1 cellular context compared by ENCODE assay signal in the genomic region with DNA sequence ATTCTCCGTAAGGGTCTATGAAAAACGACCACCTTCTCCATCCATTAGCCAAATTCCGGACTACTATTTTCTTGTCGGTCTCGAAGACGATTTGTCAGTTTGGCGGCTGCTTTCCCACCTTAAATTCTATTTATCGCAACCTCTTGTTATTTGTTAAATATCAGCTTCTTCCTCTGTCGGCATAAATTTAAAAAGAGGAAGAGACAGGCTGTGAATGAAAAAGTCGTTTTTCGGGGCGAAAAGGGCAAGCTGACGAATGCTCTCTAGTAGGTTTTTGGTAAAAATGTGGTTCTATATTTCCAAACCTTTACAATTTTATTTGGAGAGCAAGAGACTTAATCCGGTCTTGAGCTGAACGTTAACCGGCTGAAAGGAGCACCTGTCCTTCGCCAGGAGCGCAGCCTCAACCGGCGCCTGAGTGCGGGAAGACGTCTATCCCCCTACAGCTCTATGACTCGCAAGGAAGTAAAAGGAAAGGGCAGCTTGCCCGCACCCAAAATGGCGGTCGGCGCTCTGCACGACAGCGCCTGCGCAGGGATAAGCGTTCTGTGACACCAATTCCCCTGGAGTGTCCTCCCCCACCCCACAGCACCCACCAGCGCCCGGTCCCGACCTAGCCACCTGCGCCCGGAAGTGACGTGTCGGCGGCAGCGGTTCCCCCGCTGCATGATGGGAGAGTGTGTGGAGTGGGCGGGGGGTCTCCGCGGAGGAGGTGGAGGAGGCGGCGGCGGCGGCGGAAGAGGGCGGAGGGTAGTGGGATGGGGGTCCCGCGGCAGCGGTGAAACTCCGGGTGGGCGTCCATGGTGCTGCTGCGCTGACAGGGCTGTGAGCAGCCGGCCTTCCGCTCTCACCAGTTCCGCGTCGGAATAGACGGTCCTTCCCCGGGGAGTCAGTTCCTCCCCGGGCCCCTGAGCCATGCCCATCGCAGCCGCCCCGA.
TF ChIP-seq lines count a peak whose summit lies in the region.

A gene with protein sequence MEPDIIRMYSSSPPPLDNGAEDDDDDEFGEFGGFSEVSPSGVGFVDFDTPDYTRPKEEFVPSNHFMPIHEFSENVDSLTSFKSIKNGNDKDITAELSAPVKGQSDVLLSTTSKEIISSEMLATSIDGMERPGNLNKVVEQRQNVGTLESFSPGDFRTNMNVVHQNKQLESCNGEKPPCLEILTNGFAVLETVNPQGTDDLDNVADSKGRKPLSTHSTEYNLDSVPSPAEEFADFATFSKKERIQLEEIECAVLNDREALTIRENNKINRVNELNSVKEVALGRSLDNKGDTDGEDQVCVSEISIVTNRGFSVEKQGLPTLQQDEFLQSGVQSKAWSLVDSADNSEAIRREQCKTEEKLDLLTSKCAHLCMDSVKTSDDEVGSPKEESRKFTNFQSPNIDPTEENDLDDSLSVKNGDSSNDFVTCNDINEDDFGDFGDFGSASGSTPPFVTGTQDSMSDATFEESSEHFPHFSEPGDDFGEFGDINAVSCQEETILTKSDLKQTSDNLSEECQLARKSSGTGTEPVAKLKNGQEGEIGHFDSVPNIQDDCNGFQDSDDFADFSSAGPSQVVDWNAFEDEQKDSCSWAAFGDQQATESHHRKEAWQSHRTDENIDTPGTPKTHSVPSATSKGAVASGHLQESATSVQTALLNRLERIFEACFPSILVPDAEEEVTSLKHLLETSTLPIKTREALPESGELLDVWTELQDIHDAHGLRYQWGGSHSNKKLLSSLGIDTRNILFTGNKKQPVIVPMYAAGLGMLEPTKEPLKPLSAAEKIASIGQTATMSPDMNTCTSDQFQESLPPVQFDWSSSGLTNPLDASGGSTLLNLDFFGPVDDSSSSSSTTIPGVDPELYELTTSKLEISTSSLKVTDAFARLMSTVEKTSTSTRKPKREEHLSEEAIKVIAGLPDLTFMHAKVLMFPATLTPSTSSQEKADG (plus strand): TSS at position 662 of the 937 bp plus-strand sequence. CDS start 27,147 bp downstream, outside the sequence.

TF ChIP-seq in K562, 482 proteins besides CTCF, POLR2A, EP300 and RAD21 (continued from another document and continues in another):
- TF ChIP-seq POU5F1 (IDR thresholded peaks at IDR 0.05; ENCODE audit: borderline replicate concordance, low read depth, low read length, partially characterized antibody) (no peak), FOXP4 (CRISPR knock-in tag; IDR thresholded peaks at IDR 0.05; ENCODE audit: borderline replicate concordance) (peak; percentile 11; the same call in 1 of the 2 replicates), ZNF444 (CRISPR knock-in tag; IDR thresholded peaks at IDR 0.05) (no peak), IRF2 (CRISPR knock-in tag; IDR thresholded peaks at IDR 0.05) (no peak), NR1H2 (CRISPR knock-in tag; IDR thresholded peaks at IDR 0.05) (no peak), PTBP1 (IDR thresholded peaks at IDR 0.05; ENCODE audit: low read depth, low read length) (no peak), ARHGAP35 (IDR thresholded peaks at IDR 0.05; ENCODE audit: partially characterized antibody) (no peak), ASH1L (IDR thresholded peaks at IDR 0.05; ENCODE audit: borderline replicate concordance, low read depth, partially characterized antibody) (no peak), ZBTB11 (CRISPR knock-in tag; IDR thresholded peaks at IDR 0.05) (peak in 2 of 3 experiments; percentile 11 to 92; a peak in 2 of 6 replicates), PHF20 (IDR thresholded peaks at IDR 0.05; ENCODE audit: partially characterized antibody) (peak; percentile 37), TSC22D4 (tag; IDR thresholded peaks at IDR 0.05) (no peak), POLR2AphosphoS2 (IDR thresholded peaks at IDR 0.05; ENCODE audit: low read length) (no peak), NFYB (IDR thresholded peaks at IDR 0.05; ENCODE audit: extremely low read depth, insufficient read length) (no peak), U2AF2 (optimal IDR thresholded peaks at IDR 0.05; ENCODE audit: low read depth, low read length) (no peak), GABPB2 (CRISPR knock-in tag; conservative IDR thresholded peaks at IDR 0.05) (no peak), FOXP1 (CRISPR knock-in tag; IDR thresholded peaks at IDR 0.05) (peak; percentile 72; the same call in 1 of the 2 replicates), TEAD2 (tag; IDR thresholded peaks at IDR 0.05) (no peak), CBFA2T3 (IDR thresholded peaks at IDR 0.05) (0 out of 2 replicates have a peak, but pooled peaks have one; percentile 21), HNRNPLL (IDR thresholded peaks at IDR 0.05; ENCODE audit: low read depth, low read length, poor library complexity, severe bottlenecking) (no peak), ZNF764 (CRISPR knock-in tag; IDR thresholded peaks at IDR 0.05; ENCODE audit: low read depth) (no peak), ZNF668 (CRISPR knock-in tag; IDR thresholded peaks at IDR 0.05) (no peak), GATAD2B (IDR thresholded peaks at IDR 0.05; ENCODE audit: borderline replicate concordance) (peak; percentile 48; the same call in 1 of the 2 replicates), NKRF (IDR thresholded peaks at IDR 0.05; ENCODE audit: borderline replicate concordance) (no peak), ZBTB17 (CRISPR knock-in tag; IDR thresholded peaks at IDR 0.05) (no peak), SRSF3 (IDR thresholded peaks at IDR 0.05; ENCODE audit: insufficient read depth, low read length) (no peak), ZNF644 (tag; IDR thresholded peaks at IDR 0.05; ENCODE audit: low read depth) (no peak), PHF8 (IDR thresholded peaks at IDR 0.05; ENCODE audit: borderline replicate concordance, low read length) (peak; percentile 92), IFI16 (CRISPR knock-in tag; IDR thresholded peaks at IDR 0.05) (no peak), BACH1 (tag; IDR thresholded peaks at IDR 0.05) (no peak), NBN (IDR thresholded peaks at IDR 0.05; ENCODE audit: low read depth) (no peak), BMI1 (IDR thresholded peaks at IDR 0.05; ENCODE audit: low read length) (no peak), ZNF511 (CRISPR knock-in tag; IDR thresholded peaks at IDR 0.05) (no peak), DMBX1 (CRISPR knock-in tag; IDR thresholded peaks at IDR 0.05; ENCODE audit: borderline replicate concordance) (no peak), HIVEP1 (CRISPR knock-in tag; IDR thresholded peaks at IDR 0.05) (no peak), YBX1 (IDR thresholded peaks at IDR 0.05) (no peak), TOE1 (IDR thresholded peaks at IDR 0.05; ENCODE audit: borderline replicate concordance) (peak; percentile 32; the same call in 1 of the 2 replicates), TOE1 (CRISPR knock-in tag; IDR thresholded peaks at IDR 0.05; ENCODE audit: borderline replicate concordance, low read depth) (no peak), SIN3B (IDR thresholded peaks at IDR 0.05; ENCODE audit: low read depth) (no peak)
- TF ChIP-seq, protein P1, sequence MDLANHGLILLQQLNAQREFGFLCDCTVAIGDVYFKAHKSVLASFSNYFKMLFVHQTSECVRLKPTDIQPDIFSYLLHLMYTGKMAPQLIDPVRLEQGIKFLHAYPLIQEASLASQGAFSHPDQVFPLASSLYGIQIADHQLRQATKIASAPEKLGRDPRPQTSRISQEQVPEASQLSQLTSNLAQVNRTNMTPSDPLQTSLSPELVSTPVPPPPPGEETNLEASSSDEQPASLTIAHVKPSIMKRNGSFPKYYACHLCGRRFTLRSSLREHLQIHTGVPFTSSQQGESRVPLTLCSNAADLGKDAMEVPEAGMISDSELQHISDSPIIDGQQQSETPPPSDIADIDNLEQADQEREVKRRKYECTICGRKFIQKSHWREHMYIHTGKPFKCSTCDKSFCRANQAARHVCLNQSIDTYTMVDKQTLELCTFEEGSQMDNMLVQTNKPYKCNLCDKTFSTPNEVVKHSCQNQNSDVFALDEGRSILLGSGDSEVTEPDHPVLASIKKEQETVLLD (IDR thresholded peaks at IDR 0.05): peak; percentile 86
- TF ChIP-seq, protein P2, sequence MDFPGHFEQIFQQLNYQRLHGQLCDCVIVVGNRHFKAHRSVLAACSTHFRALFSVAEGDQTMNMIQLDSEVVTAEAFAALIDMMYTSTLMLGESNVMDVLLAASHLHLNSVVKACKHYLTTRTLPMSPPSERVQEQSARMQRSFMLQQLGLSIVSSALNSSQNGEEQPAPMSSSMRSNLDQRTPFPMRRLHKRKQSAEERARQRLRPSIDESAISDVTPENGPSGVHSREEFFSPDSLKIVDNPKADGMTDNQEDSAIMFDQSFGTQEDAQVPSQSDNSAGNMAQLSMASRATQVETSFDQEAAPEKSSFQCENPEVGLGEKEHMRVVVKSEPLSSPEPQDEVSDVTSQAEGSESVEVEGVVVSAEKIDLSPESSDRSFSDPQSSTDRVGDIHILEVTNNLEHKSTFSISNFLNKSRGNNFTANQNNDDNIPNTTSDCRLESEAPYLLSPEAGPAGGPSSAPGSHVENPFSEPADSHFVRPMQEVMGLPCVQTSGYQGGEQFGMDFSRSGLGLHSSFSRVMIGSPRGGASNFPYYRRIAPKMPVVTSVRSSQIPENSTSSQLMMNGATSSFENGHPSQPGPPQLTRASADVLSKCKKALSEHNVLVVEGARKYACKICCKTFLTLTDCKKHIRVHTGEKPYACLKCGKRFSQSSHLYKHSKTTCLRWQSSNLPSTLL (IDR thresholded peaks at IDR 0.05): no peak
- TF ChIP-seq, protein P3, sequence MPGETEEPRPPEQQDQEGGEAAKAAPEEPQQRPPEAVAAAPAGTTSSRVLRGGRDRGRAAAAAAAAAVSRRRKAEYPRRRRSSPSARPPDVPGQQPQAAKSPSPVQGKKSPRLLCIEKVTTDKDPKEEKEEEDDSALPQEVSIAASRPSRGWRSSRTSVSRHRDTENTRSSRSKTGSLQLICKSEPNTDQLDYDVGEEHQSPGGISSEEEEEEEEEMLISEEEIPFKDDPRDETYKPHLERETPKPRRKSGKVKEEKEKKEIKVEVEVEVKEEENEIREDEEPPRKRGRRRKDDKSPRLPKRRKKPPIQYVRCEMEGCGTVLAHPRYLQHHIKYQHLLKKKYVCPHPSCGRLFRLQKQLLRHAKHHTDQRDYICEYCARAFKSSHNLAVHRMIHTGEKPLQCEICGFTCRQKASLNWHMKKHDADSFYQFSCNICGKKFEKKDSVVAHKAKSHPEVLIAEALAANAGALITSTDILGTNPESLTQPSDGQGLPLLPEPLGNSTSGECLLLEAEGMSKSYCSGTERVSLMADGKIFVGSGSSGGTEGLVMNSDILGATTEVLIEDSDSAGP (CRISPR knock-in tag; IDR thresholded peaks at IDR 0.05): no peak
